In the genomic region with DNA sequence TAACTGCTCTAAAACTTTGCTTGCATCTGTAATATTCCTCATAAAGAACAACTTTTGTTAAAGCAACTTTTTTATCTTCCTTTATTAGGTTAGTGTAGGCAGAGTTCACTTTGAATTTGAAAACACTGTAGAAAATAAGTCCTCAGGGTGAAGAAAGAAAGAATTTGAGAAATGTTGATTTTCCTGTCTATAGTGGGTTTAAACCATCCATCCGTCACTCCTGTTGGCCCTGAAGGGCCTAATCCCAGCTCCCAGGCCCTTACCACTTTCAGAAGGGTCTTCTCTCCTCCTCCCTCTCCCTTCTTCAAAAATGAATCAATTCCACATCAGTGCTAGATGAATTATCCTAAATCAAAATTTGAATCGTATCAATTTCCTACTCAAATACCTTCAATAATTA, we compare ENCODE assay signal across 1 cellular context.
TF ChIP-seq lines count a peak whose summit lies in the region.

No MANE protein-coding gene starts in this region.

TF ChIP-seq in HCT116, 20 proteins besides CTCF, POLR2A, EP300 and RAD21:
- TF ChIP-seq FOSL1 (IDR thresholded peaks at IDR 0.05; ENCODE audit: low read depth), result no peak
- no peak for TF ChIP-seq JUND (IDR thresholded peaks at IDR 0.05)
- TF ChIP-seq SIN3A (IDR thresholded peaks at IDR 0.05; ENCODE audit: low read depth), result no peak
- TF ChIP-seq EZH2 (IDR thresholded peaks at IDR 0.05), result no peak
- no peak for TF ChIP-seq SRF (IDR thresholded peaks at IDR 0.05; ENCODE audit: low read depth)
- TF ChIP-seq ZNF274 (IDR thresholded peaks at IDR 0.05; ENCODE audit: low read depth, low read length), result no peak
- no peak for TF ChIP-seq EZH2phosphoT487 (IDR thresholded peaks at IDR 0.05; ENCODE audit: borderline replicate concordance)
- no peak for TF ChIP-seq ZFX (IDR thresholded peaks at IDR 0.05)
- no peak for TF ChIP-seq ELF1 (IDR thresholded peaks at IDR 0.05; ENCODE audit: borderline replicate concordance, low read depth)
- TF ChIP-seq TCF7L2 (IDR thresholded peaks at IDR 0.05; ENCODE audit: borderline replicate concordance, extremely low read depth, insufficient read depth, insufficient read length), result no peak
- no peak for TF ChIP-seq CBX3 (IDR thresholded peaks at IDR 0.05; ENCODE audit: low read depth)
- no peak for TF ChIP-seq SP1 (IDR thresholded peaks at IDR 0.05; ENCODE audit: low read depth)
- TF ChIP-seq, protein P1, sequence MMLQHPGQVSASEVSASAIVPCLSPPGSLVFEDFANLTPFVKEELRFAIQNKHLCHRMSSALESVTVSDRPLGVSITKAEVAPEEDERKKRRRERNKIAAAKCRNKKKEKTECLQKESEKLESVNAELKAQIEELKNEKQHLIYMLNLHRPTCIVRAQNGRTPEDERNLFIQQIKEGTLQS (IDR thresholded peaks at IDR 0.05), result no peak
- TF ChIP-seq, protein P2, sequence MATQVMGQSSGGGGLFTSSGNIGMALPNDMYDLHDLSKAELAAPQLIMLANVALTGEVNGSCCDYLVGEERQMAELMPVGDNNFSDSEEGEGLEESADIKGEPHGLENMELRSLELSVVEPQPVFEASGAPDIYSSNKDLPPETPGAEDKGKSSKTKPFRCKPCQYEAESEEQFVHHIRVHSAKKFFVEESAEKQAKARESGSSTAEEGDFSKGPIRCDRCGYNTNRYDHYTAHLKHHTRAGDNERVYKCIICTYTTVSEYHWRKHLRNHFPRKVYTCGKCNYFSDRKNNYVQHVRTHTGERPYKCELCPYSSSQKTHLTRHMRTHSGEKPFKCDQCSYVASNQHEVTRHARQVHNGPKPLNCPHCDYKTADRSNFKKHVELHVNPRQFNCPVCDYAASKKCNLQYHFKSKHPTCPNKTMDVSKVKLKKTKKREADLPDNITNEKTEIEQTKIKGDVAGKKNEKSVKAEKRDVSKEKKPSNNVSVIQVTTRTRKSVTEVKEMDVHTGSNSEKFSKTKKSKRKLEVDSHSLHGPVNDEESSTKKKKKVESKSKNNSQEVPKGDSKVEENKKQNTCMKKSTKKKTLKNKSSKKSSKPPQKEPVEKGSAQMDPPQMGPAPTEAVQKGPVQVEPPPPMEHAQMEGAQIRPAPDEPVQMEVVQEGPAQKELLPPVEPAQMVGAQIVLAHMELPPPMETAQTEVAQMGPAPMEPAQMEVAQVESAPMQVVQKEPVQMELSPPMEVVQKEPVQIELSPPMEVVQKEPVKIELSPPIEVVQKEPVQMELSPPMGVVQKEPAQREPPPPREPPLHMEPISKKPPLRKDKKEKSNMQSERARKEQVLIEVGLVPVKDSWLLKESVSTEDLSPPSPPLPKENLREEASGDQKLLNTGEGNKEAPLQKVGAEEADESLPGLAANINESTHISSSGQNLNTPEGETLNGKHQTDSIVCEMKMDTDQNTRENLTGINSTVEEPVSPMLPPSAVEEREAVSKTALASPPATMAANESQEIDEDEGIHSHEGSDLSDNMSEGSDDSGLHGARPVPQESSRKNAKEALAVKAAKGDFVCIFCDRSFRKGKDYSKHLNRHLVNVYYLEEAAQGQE (IDR thresholded peaks at IDR 0.05; ENCODE audit: low read depth), result no peak
- TF ChIP-seq EGR1 (IDR thresholded peaks at IDR 0.05; ENCODE audit: low read depth), result no peak
- no peak for TF ChIP-seq YY1 (IDR thresholded peaks at IDR 0.05; ENCODE audit: extremely low read depth, insufficient replicate concordance, low read depth, low read length)
- TF ChIP-seq CEBPB (IDR thresholded peaks at IDR 0.05; ENCODE audit: low read depth), result no peak
- TF ChIP-seq, protein P3, sequence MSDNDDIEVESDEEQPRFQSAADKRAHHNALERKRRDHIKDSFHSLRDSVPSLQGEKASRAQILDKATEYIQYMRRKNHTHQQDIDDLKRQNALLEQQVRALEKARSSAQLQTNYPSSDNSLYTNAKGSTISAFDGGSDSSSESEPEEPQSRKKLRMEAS (IDR thresholded peaks at IDR 0.05), result no peak
- no peak for TF ChIP-seq POLR2AphosphoS5 (IDR thresholded peaks at IDR 0.05; ENCODE audit: low read depth, low read length)
